ENCODE assay signal across 8 cellular contexts in genomic region chr1:109490029-109490933, GRCh38. TPM values are rescaled to one million over a fixed set of nuclear protein-coding genes. Genes with fewer than 3 reads are reported as not detected.
DNase-seq lines count a peak whose midpoint lies in the region; ATAC-seq, FAIRE-seq and TF ChIP-seq lines count a peak whose summit lies in the region.

No MANE protein-coding gene starts in this region.

- FAIRE-seq in A549 (lab: Jason Lieb, UNC), result no peak

- no peak overlapping the region for H3K27ac ChIP-seq in A549
- no peak overlapping the region; the same call in 1 of the 2 replicates for H3K27ac ChIP-seq in WERI-Rb-1
- no peak overlapping the region for H3K27ac ChIP-seq in mammary epithelial cell (ENCODE audit: insufficient read depth, low read depth, low read length)

- intact Hi-C loops in mammary epithelial cell (cut with micrococcal nuclease), result loop anchor here (1.0 to 5.0 kb wide), 3 partner anchors 42 to 218 kb away; partner anchors contain the start of gene PSMA5

- no peak overlapping the region for H3K4me3 ChIP-seq in A549
- no peak overlapping the region for H3K4me3 ChIP-seq in WERI-Rb-1 (ENCODE audit: low read depth, low read length)
- H3K4me3 ChIP-seq in mammary epithelial cell (replicated peaks in 1 of 3; ENCODE audit: insufficient read depth in 1 of 3, low read depth in 2 of 3, low read length in 3 of 3), result no peak overlapping the region
- H3K4me3 ChIP-seq in kidney epithelial cell (ENCODE audit: low read depth, low read length), result no peak overlapping the region

- DNase-seq in A549 (ENCODE audit: low read depth in 1 of 2, low spot score in 1 of 2) (peak; percentile 38 to 60), NCI-H1694 (lab: John Stamatoyannopoulos, UW) (peak; percentile 72), WERI-Rb-1 (peak; percentile 78), mammary epithelial cell (peak; percentile 44), kidney epithelial cell (ENCODE audit: low read depth) (no peak)
- DNase-seq in stimulated activated CD4-positive, alpha-beta T cell treated with anti-CD3 and anti-CD28 coated beads, TNF-alpha, amount 100 ng/mL, for 1 hour (ENCODE audit: low read depth in 3 of 3, low spot score in 1 of 3), result peak in 2 of 3 donors; percentile 50 to 60

- WGBS in A549 (ENCODE audit: missing lambda C conversion rate), result 78% methylated on average over 3 of the region's 11 CpGs
- WGBS in mammary epithelial cell (ENCODE audit: low coverage, missing lambda C conversion rate), result 96% methylated on average over 7 of the region's 11 CpGs

- no peak for TF ChIP-seq EP300 in A549 (IDR thresholded peaks at IDR 0.05)

- no peaks in the 10 kb centered on the region for H4K20me1 ChIP-seq in mammary epithelial cell (ENCODE audit: insufficient read depth, low read length)

- H3K4me2 ChIP-seq in A549 (no peak overlapping the region), mammary epithelial cell (ENCODE audit: insufficient read depth, low read depth, low read length) (no peak overlapping the region)

- no peak overlapping the region for H3K9ac ChIP-seq in mammary epithelial cell (ENCODE audit: insufficient read depth, low read length)

- dilution Hi-C loops in mammary epithelial cell (cut with HindIII; ENCODE audit: low sequenced_read_pairs), result no loop called here

- CTCF ChIA-PET in A549 (lab: Yijun Ruan, JAX), result interaction anchor here (0.6 to 23.6 kb wide), 31 partner anchors 7 to 698 kb away, joined by 3 to 749 read pairs (median 4); partner anchors contain the start of genes AHCYL1, AMIGO1, ATXN7L2 and GPR61
- CTCF ChIA-PET in mammary epithelial cell (lab: Charles Lee; ENCODE audit: low non-redundant PET), result interaction anchor here (0.5 to 1.3 kb wide), 7 partner anchors 40 to 643 kb away, joined by 3 to 17 read pairs (median 3); no protein-coding TSS in a partner anchor

- POLR2A ChIA-PET in A549 (lab: Yijun Ruan, JAX), result interaction anchor here (0.6 to 1.5 kb wide), 2 partner anchors 20 to 43 kb away, joined by 3 to 5 read pairs; no protein-coding TSS in a partner anchor

- H3K36me3 ChIP-seq in WERI-Rb-1 (peaks cover 65% of the 10 kb centered on the region), mammary epithelial cell (ENCODE audit: insufficient read depth, low read length) (no peaks in the 10 kb centered on the region), kidney epithelial cell (ENCODE audit: control insufficient read depth, insufficient read depth, low read length) (peaks cover 1% of the 10 kb centered on the region)

- no TSS peak for BruUV-seq in mammary epithelial cell (replicated peaks; lab: Mats Ljungman, UMichigan)

- peak; percentile 33 to 36; a peak in 2 of 5 replicates for TF ChIP-seq RAD21 in A549 (conservative IDR thresholded peaks at IDR 0.05 in 1 of 2, IDR thresholded peaks at IDR 0.05 in 1 of 2)

- H3K79me2 ChIP-seq in mammary epithelial cell (ENCODE audit: insufficient read depth, low read length), result peaks cover 14% of the 10 kb centered on the region

- in situ Hi-C loops in mammary epithelial cell (cut with MboI; ENCODE audit: low sequenced_read_pairs in 2 of 2), result loop anchor here (5.0 kb wide), 1 partner anchor 42 kb away; no protein-coding TSS in a partner anchor

- H3K4me1 ChIP-seq in A549 (peaks cover 6% of the 10 kb centered on the region; the same call in 1 of the 3 replicates), mammary epithelial cell (ENCODE audit: insufficient read depth, low read length) (peaks cover 4% of the 10 kb centered on the region)

- TF ChIP-seq CTCF in A549 (IDR thresholded peaks at IDR 0.05), result peak; percentile 52
- TF ChIP-seq CTCF in GM12874 (IDR thresholded peaks at IDR 0.05; ENCODE audit: insufficient read depth, low read depth, low read length), result peak; percentile 86
- peak; percentile 86 for TF ChIP-seq CTCF in WERI-Rb-1 (IDR thresholded peaks at IDR 0.05; ENCODE audit: low read depth, low read length)
- peak; percentile 90 to 92 for TF ChIP-seq CTCF in mammary epithelial cell (conservative IDR thresholded peaks at IDR 0.05 in 1 of 2, IDR thresholded peaks at IDR 0.05 in 1 of 2; ENCODE audit: extremely low read depth in 1 of 2, insufficient read depth in 1 of 2, low read depth in 1 of 2, low read length in 2 of 2)
- TF ChIP-seq CTCF in kidney epithelial cell (IDR thresholded peaks at IDR 0.05; ENCODE audit: insufficient read depth, low read length, poor library complexity, severe bottlenecking), result peak; percentile 88

- TF ChIP-seq POLR2A in A549 (IDR thresholded peaks at IDR 0.05; ENCODE audit: low read length), result no peak

- peak; percentile 62 to 67; a peak in 5 of 6 replicates for ATAC-seq in A549
- no peak for ATAC-seq in HG02938 (IDR thresholded peaks at IDR 0.05; ENCODE audit: unreplicated experiment)

- no peaks in the 10 kb centered on the region for H3K27me3 ChIP-seq in WERI-Rb-1 (ENCODE audit: insufficient read depth, low read depth, severe bottlenecking)
- H3K27me3 ChIP-seq in mammary epithelial cell (ENCODE audit: insufficient read depth, low read length), result no peaks in the 10 kb centered on the region
- H3K27me3 ChIP-seq in kidney epithelial cell (ENCODE audit: control insufficient read depth, insufficient read depth, low read length), result no peaks in the 10 kb centered on the region

- H3K9me3 ChIP-seq in A549, result no peaks in the 10 kb centered on the region
- H3K9me3 ChIP-seq in WERI-Rb-1 (ENCODE audit: severe bottlenecking), result no peaks in the 10 kb centered on the region
- H3K9me3 ChIP-seq in mammary epithelial cell (replicated peaks; ENCODE audit: insufficient read depth, low read length), result no peaks in the 10 kb centered on the region

- H2AFZ ChIP-seq in mammary epithelial cell (ENCODE audit: low read depth, low read length), result no peak overlapping the region

TF ChIP-seq in A549, 52 proteins besides CTCF, POLR2A, EP300 and RAD21 (continues in another document):
- TF ChIP-seq PBX3 (IDR thresholded peaks at IDR 0.05), result no peak
- TF ChIP-seq HES2 (IDR thresholded peaks at IDR 0.05), result no peak
- TF ChIP-seq CBX2 (IDR thresholded peaks at IDR 0.05; ENCODE audit: borderline replicate concordance, low read depth), result no peak
- TF ChIP-seq JUNB (IDR thresholded peaks at IDR 0.05), result no peak

RNA-seq across cellular contexts. Expression of gene CYB561D1, which starts 3.6 kb away (rescaled TPM):
- polyA plus RNA-seq in A549 (2011; rRNA removed) (4.0 and 4.9 TPM in 2 replicates), A549 (2017; fragmentation: RNase III; extraction: RNeasy Plus Mini Kit Qiagen cat#74134 plus additional on column Dnase treatment) (4.4 to 5.2 TPM (median 4.9 TPM) in 3 replicates), mammary epithelial cell (4.6 TPM)
- polyA plus RNA-seq in A549 (2012; cell fraction: cytosol; rRNA removed), result 3.2 and 4.4 TPM in 2 replicates
- 4.5 and 6.2 TPM in 2 replicates for polyA plus RNA-seq in A549 (2012; cell fraction: nucleus; rRNA removed)
- 6.9 and 7.4 TPM in 2 replicates for polyA minus RNA-seq in A549 (2011; rRNA and poly(A)+ RNA removed)
- total RNA-seq in mammary epithelial cell (1 to 10 TPM; 7.3 to 7.7 TPM), kidney epithelial cell (9.5 and 13.0 TPM in 2 replicates)
- polyA minus RNA-seq in mammary epithelial cell, result 2.9 TPM

RNA-seq across cellular contexts. Expression of gene ATXN7L2, which starts 6.6 kb away (rescaled TPM):
- polyA plus RNA-seq in A549 (2011; rRNA removed) (0.97 and 1.2 TPM in 2 replicates), A549 (2017; fragmentation: RNase III; extraction: RNeasy Plus Mini Kit Qiagen cat#74134 plus additional on column Dnase treatment) (2.0 to 2.2 TPM (median 2.1 TPM) in 3 replicates), mammary epithelial cell (2.4 TPM)
- 2.6 and 3.3 TPM in 2 replicates for polyA plus RNA-seq in A549 (2012; cell fraction: cytosol; rRNA removed)
- 9.0 and 11.2 TPM in 2 replicates for polyA plus RNA-seq in A549 (2012; cell fraction: nucleus; rRNA removed)
- polyA minus RNA-seq in A549 (2011; rRNA and poly(A)+ RNA removed), result 1.4 TPM in 2 replicates
- total RNA-seq in mammary epithelial cell (1 to 10 TPM in 1 of 2 donors, under 1 TPM in 1; 0.83 to 4.3 TPM), kidney epithelial cell (6.7 and 8.3 TPM in 2 replicates)
- 6.0 TPM for polyA minus RNA-seq in mammary epithelial cell

RNA-seq across cellular contexts. Expression of gene AMIGO1, which starts 19.2 kb away (rescaled TPM):
- 0.43 and 0.85 TPM in 2 replicates for polyA plus RNA-seq in A549 (2011; rRNA removed)
- 0.32 and 0.56 TPM in 2 replicates for polyA plus RNA-seq in A549 (2012; cell fraction: cytosol; rRNA removed)
- 0.36 and 0.37 TPM in 2 replicates for polyA plus RNA-seq in A549 (2012; cell fraction: nucleus; rRNA removed)
- polyA plus RNA-seq in A549 (2017; fragmentation: RNase III; extraction: RNeasy Plus Mini Kit Qiagen cat#74134 plus additional on column Dnase treatment), result 1.1 to 1.3 TPM (median 1.2 TPM) in 3 replicates
- polyA minus RNA-seq in A549 (2011; rRNA and poly(A)+ RNA removed), result 0.49 and 1.1 TPM in 2 replicates
- 1 to 10 TPM; 1.8 TPM for total RNA-seq in mammary epithelial cell
- polyA plus RNA-seq in mammary epithelial cell, result 0.10 TPM
- not detected for polyA minus RNA-seq in mammary epithelial cell
- total RNA-seq in kidney epithelial cell, result 2.8 and 3.0 TPM in 2 replicates

RNA-seq across cellular contexts. Expression of gene SYPL2, which starts 23.9 kb away (rescaled TPM):
- polyA plus RNA-seq in A549 (2011; rRNA removed), result 0.04 and 0.08 TPM in 2 replicates
- polyA plus RNA-seq in A549 (2012; cell fraction: cytosol; rRNA removed), result 0.01 and 0.04 TPM in 2 replicates
- 0.06 and 0.07 TPM in 2 replicates for polyA plus RNA-seq in A549 (2012; cell fraction: nucleus; rRNA removed)
- polyA plus RNA-seq in A549 (2017; fragmentation: RNase III; extraction: RNeasy Plus Mini Kit Qiagen cat#74134 plus additional on column Dnase treatment), result 0.03 to 0.05 TPM (median 0.05 TPM) in 3 replicates
- polyA minus RNA-seq in A549 (2011; rRNA and poly(A)+ RNA removed), result 0.08 TPM in 1 of 2 replicates, not detected in the other
- total RNA-seq in mammary epithelial cell, result not detected
- 0.02 TPM for polyA plus RNA-seq in mammary epithelial cell
- not detected for polyA minus RNA-seq in mammary epithelial cell
- total RNA-seq in kidney epithelial cell, result 0.14 and 1.2 TPM in 2 replicates

RNA-seq across cellular contexts. Expression of gene GPR61, which starts 49.4 kb away (rescaled TPM):
- 0.14 TPM in 1 of 2 replicates, not detected in the other for polyA plus RNA-seq in A549 (2011; rRNA removed)
- not detected in 2 replicates for polyA plus RNA-seq in A549 (2012; cell fraction: cytosol; rRNA removed)
- not detected in 2 replicates for polyA plus RNA-seq in A549 (2012; cell fraction: nucleus; rRNA removed)
- polyA plus RNA-seq in A549 (2017; fragmentation: RNase III; extraction: RNeasy Plus Mini Kit Qiagen cat#74134 plus additional on column Dnase treatment), result not detected in 3 replicates
- polyA minus RNA-seq in A549 (2011; rRNA and poly(A)+ RNA removed), result not detected in 2 replicates
- total RNA-seq in mammary epithelial cell, result under 1 TPM in 1 of 2 donors, not detected in 1; under 0.01 TPM
- polyA plus RNA-seq in mammary epithelial cell, result not detected
- not detected for polyA minus RNA-seq in mammary epithelial cell
- not detected in 2 replicates for total RNA-seq in kidney epithelial cell
